ENCODE assay signal across 10 cellular contexts in genomic region chr3:152436707-152437615, GRCh38.
DNase-seq lines count a peak whose midpoint lies in the region; ATAC-seq and TF ChIP-seq lines count a peak whose summit lies in the region.
"Had no signal": no experiment of that assay in that cellular context is flagged by ENCODE, and none has a peak within 500 bp of the region (broad histone marks: within the 10 kb centered on the region; RNA-seq: fewer than 3 reads in every experiment).

No MANE protein-coding gene starts in this region.

- CTCF ChIA-PET in activated CD4-positive, alpha-beta memory T cell treated with anti-CD3 and anti-CD28 coated beads, Interleukin-2, amount 10 ng/mL, durations not matched to agents 7 days and 5 days (lab: Charles Lee), result interaction anchor here (0.5 to 0.9 kb wide), 2 partner anchors 35 to 129 kb away, joined by 3 read pairs; no protein-coding TSS in a partner anchor

- peaks cover 4% of the 10 kb centered on the region for H3K9me3 ChIP-seq in thoracic aorta

- H3K27me3 Mint-ChIP-seq in activated T-cell treated with anti-CD3 and anti-CD28 coated beads, Interleukin-2, amount 50 U/mL, for 72 hours (ENCODE audit: low read depth), result no peaks in the 10 kb centered on the region
- no peaks in the 10 kb centered on the region for H3K27me3 Mint-ChIP-seq in activated CD4-positive, alpha-beta memory T cell treated with anti-CD3 and anti-CD28 coated beads, Interleukin-2, amount 10 ng/mL, durations not matched to agents 7 days and 5 days

- H3K27me3 ChIP-seq in thoracic aorta (replicated peaks; ENCODE audit: insufficient read depth), result no peaks in the 10 kb centered on the region

- peaks cover 18% of the 10 kb centered on the region for H3K36me3 ChIP-seq in thoracic aorta

- H3K4me3 Mint-ChIP-seq in activated T-cell treated with anti-CD3 and anti-CD28 coated beads, Interleukin-2, amount 50 U/mL, for 72 hours, result peak overlapping the region in 1 of 2 donors; percentile 22
- H3K4me3 Mint-ChIP-seq in activated CD4-positive, alpha-beta memory T cell treated with anti-CD3 and anti-CD28 coated beads, Interleukin-2, amount 10 ng/mL, durations not matched to agents 7 days and 5 days, result no peak overlapping the region

- peaks cover 29 to 48% of the 10 kb centered on the region in 2 donors for H3K4me1 ChIP-seq in thoracic aorta (ENCODE audit: control insufficient read depth in 1 of 2, low read depth in 2 of 2)

- H3K9me3 Mint-ChIP-seq in activated T-cell treated with anti-CD3 and anti-CD28 coated beads, Interleukin-2, amount 50 U/mL, for 72 hours, result peaks cover 1 to 4% of the 10 kb centered on the region in 2 donors
- H3K9me3 Mint-ChIP-seq in activated CD4-positive, alpha-beta memory T cell treated with anti-CD3 and anti-CD28 coated beads, Interleukin-2, amount 10 ng/mL, durations not matched to agents 7 days and 5 days, result peaks cover 8% of the 10 kb centered on the region

- peak overlapping the region; percentile 72 for H3K27ac Mint-ChIP-seq in activated T-cell treated with anti-CD3 and anti-CD28 coated beads, Interleukin-2, amount 50 U/mL, for 72 hours
- peak overlapping the region; percentile 21 for H3K27ac Mint-ChIP-seq in activated CD4-positive, alpha-beta memory T cell treated with anti-CD3 and anti-CD28 coated beads, Interleukin-2, amount 10 ng/mL, durations not matched to agents 7 days and 5 days

- peaks cover 75% of the 10 kb centered on the region for H3K4me1 Mint-ChIP-seq in activated T-cell treated with anti-CD3 and anti-CD28 coated beads, Interleukin-2, amount 50 U/mL, for 72 hours (ENCODE audit: low read depth)
- peaks cover 54% of the 10 kb centered on the region for H3K4me1 Mint-ChIP-seq in activated CD4-positive, alpha-beta memory T cell treated with anti-CD3 and anti-CD28 coated beads, Interleukin-2, amount 10 ng/mL, durations not matched to agents 7 days and 5 days

- POLR2A ChIA-PET in activated CD4-positive, alpha-beta memory T cell treated with anti-CD3 and anti-CD28 coated beads, Interleukin-2, amount 10 ng/mL, durations not matched to agents 7 days and 5 days (lab: Charles Lee), result interaction anchor here (1.4 kb wide), 1 partner anchor 168 kb away, joined by 3 read pairs; the partner anchor contains the start of gene MBNL1

- H3K27ac ChIP-seq in thoracic aorta, result peak overlapping the region; percentile 53 to 61

- H3K4me3 ChIP-seq in thoracic aorta, result peak overlapping the region; percentile 17

- H3K36me3 Mint-ChIP-seq in activated T-cell treated with anti-CD3 and anti-CD28 coated beads, Interleukin-2, amount 50 U/mL, for 72 hours (ENCODE audit: insufficient read depth in 2 of 2), result peaks cover 13 to 44% of the 10 kb centered on the region in 2 donors
- peaks cover 68% of the 10 kb centered on the region for H3K36me3 Mint-ChIP-seq in activated CD4-positive, alpha-beta memory T cell treated with anti-CD3 and anti-CD28 coated beads, Interleukin-2, amount 10 ng/mL, durations not matched to agents 7 days and 5 days (ENCODE audit: low read depth)

- no peak for TF ChIP-seq CTCF in thoracic aorta (IDR thresholded peaks at IDR 0.05)

- no peak for DNase-seq in activated T-cell treated with anti-CD3 and anti-CD28 coated beads, Interleukin-2, amount 50 U/mL, for 72 hours
- DNase-seq in activated T-cell treated with anti-CD3 and anti-CD28 coated beads for 4 hours (no peak), left lobe of liver (ENCODE audit: low spot score) (no peak), thoracic aorta (ENCODE audit: low spot score) (no peak), NCI-H1048 (lab: John Stamatoyannopoulos, UW) (no peak)
- DNase-seq in activated CD4-positive, alpha-beta memory T cell treated with anti-CD3 and anti-CD28 coated beads, Interleukin-2, amount 10 ng/mL, durations not matched to agents 7 days and 5 days, result no peak
- DNase-seq in activated effector memory CD4-positive, alpha-beta T cell treated with anti-CD3 and anti-CD28 coated beads, Interleukin-2, amount 50 U/mL, for 16 hours, result no peak
- DNase-seq: NCI-H226; stimulated activated CD4-positive, alpha-beta T cell treated with anti-CD3 and anti-CD28 coated beads, Interleukin-2, amount 100 ng/mL, for 48 hours had no signal

- ATAC-seq in activated T-cell treated with anti-CD3 and anti-CD28 coated beads, Interleukin-2, amount 50 U/mL, for 72 hours (replicated peaks in 1 of 2), result no peak
- ATAC-seq in left lobe of liver, result peak; percentile 39
- ATAC-seq in thoracic aorta (ENCODE audit: insufficient number of reproducible peaks, low FRiP score, low read depth), result no peak
- ATAC-seq in GM18861 (IDR thresholded peaks at IDR 0.05; ENCODE audit: unreplicated experiment), result no peak
